Comparison of ENCODE assay signal across 30 cellular contexts in the genomic region with DNA sequence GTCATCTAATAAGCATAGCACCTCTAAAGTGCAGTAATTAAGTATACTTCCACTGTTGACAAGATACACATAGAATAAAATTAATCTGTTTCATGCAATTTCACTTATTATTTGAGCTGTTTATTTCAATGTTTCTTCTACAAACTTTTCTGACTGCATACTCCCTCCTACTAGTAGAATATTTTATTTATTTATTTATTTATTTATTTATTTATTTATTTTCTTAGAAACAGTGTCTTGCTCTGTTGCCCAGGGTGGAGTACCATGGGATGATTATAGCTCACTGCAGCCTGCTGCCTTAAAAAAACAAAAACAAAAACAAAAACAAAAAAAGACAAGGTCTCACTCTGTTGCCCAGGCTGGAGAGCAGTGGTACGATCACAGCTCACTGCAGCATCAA.
DNase-seq lines count a peak whose midpoint lies in the region; ATAC-seq, FAIRE-seq and TF ChIP-seq lines count a peak whose summit lies in the region.
"Had no signal": no experiment of that assay in that cellular context is flagged by ENCODE, and none has a peak within 500 bp of the region (broad histone marks: within the 10 kb centered on the region; RNA-seq: fewer than 3 reads in every experiment).

No MANE protein-coding gene starts in this region.

- POLR2A ChIA-PET in A549 (lab: Yijun Ruan, JAX) (no interaction called here), HEK293 (lab: Yijun Ruan, JAX) (no interaction called here)

- H3K27ac ChIP-seq in A549 (no peak overlapping the region), HEK293 (ENCODE audit: extremely low read depth, low read depth, low read length) (no peak overlapping the region)
- H3K27ac ChIP-seq: 22Rv1; BLaER1; BLaER1 treated with 17β-estradiol and CSF1 and Interleukin-3, amounts not matched to agents 10 nM and 100 nM; C4-2B had no signal

- H3K4me3 ChIP-seq in A549 (no peak overlapping the region), HEK293 (ENCODE audit: low read depth, low read length) (no peak overlapping the region)
- H3K4me3 ChIP-seq: BLaER1; BLaER1 treated with 17β-estradiol and CSF1 and Interleukin-3, amounts not matched to agents 10 nM and 100 nM had no signal

- no peak for TF ChIP-seq RAD21 in A549 (conservative IDR thresholded peaks at IDR 0.05 in 1 of 2, IDR thresholded peaks at IDR 0.05 in 1 of 2)

- ATAC-seq in A549: no peak
- ATAC-seq: CD8-positive, alpha-beta T cell had no signal

- peaks cover 21% of the 10 kb centered on the region for H3K4me1 ChIP-seq in A549
- H3K4me1 ChIP-seq in HEK293 (ENCODE audit: control insufficient read depth, insufficient read depth, low read length): no peaks in the 10 kb centered on the region
- H3K4me1 ChIP-seq: BE2C, BLaER1, Caco-2 had no signal

- H3K36me3 ChIP-seq in HEK293 (ENCODE audit: control insufficient read depth in 2 of 2, insufficient read depth in 1 of 2, low read length in 2 of 2): no peaks in the 10 kb centered on the region
- H3K36me3 ChIP-seq: BE2C; BLaER1; BLaER1 treated with 17β-estradiol and CSF1 and Interleukin-3, amounts not matched to agents 10 nM and 100 nM had no signal

- no peak overlapping the region for H3K4me2 ChIP-seq in A549
- H3K4me2 ChIP-seq: BLaER1; BLaER1 treated with 17β-estradiol and CSF1 and Interleukin-3, amounts not matched to agents 10 nM and 100 nM had no signal

- no peak for FAIRE-seq in A549 (lab: Jason Lieb, UNC)
- FAIRE-seq: A204.1, D721Med had no signal

- TF ChIP-seq EP300 in A549 (IDR thresholded peaks at IDR 0.05): no peak

- 97% methylated on average over 1 of the region's 1 CpG for WGBS in A549 (ENCODE audit: missing lambda C conversion rate)

- H3K9me3 ChIP-seq in A549: no peaks in the 10 kb centered on the region
- H3K9me3 ChIP-seq in HEK293 (ENCODE audit: control insufficient read depth, insufficient read depth, low read depth, low read length): no peaks in the 10 kb centered on the region
- H3K9me3 ChIP-seq: BE2C, BLaER1, Caco-2 had no signal

- no peak for DNase-seq in A549 (ENCODE audit: low read depth in 1 of 2, low spot score in 1 of 2)
- no peak for DNase-seq in germinal center (ENCODE audit: low spot score)
- DNase-seq in erythroblast (lab: John Stamatoyannopoulos, UW): no peak
- DNase-seq: 8988T; ACHN; AML-193; BE2C; C1 segment of cervical spinal cord; Caco-2; Calu3; CD4-positive, alpha-beta memory T cell; CD4-positive, alpha-beta T cell; CD4-positive, CD25-positive, alpha-beta regulatory T cell; CD8-positive, alpha-beta memory T cell; CD8-positive, alpha-beta T cell; COR-L47; DMS 273 treated with DMSO at 0.1 percent for 48 hours; DMS153; DMS53; DMS79; DMS79 treated with DMSO at 0.1 percent for 48 hours; DND-41; EL had no signal

- CTCF ChIA-PET in A549 (lab: Yijun Ruan, JAX): interaction anchor here (1.6 kb wide), 1 partner anchor 15 kb away, joined by 4 read pairs; no protein-coding TSS in a partner anchor
- CTCF ChIA-PET in HEK293 (lab: Yijun Ruan, JAX): no interaction called here

- TF ChIP-seq POLR2A in A549 (IDR thresholded peaks at IDR 0.05; ENCODE audit: low read length) (no peak), erythroblast (IDR thresholded peaks at IDR 0.05; ENCODE audit: low read length) (no peak)

- TF ChIP-seq CTCF in A549 (IDR thresholded peaks at IDR 0.05): no peak
- no peak for TF ChIP-seq CTCF in HEK293 (tag by site-specific recombination; IDR thresholded peaks at IDR 0.05)

TF ChIP-seq in A549, 52 proteins besides CTCF, POLR2A, EP300 and RAD21:
- TF ChIP-seq TFCP2L1 (CRISPR knock-in tag; IDR thresholded peaks at IDR 0.05) (no peak), ZC3H11A (IDR thresholded peaks at IDR 0.05) (peak; percentile 84), KDM5A (IDR thresholded peaks at IDR 0.05) (no peak), RFX5 (IDR thresholded peaks at IDR 0.05) (no peak)

TF ChIP-seq in HEK293, 187 proteins besides CTCF, POLR2A, EP300 and RAD21 (continues in another document):
- TF ChIP-seq ZNF394 (tag by site-specific recombination; IDR thresholded peaks at IDR 0.05; ENCODE audit: borderline replicate concordance): peak; percentile 93
- TF ChIP-seq ZNF561 (tag by site-specific recombination; IDR thresholded peaks at IDR 0.05; ENCODE audit: borderline replicate concordance): no peak
- TF ChIP-seq ZNF202 (tag by site-specific recombination; IDR thresholded peaks at IDR 0.05; ENCODE audit: borderline replicate concordance): 0 out of 2 replicates have a peak, but pooled peaks have one; percentile 45
- TF ChIP-seq ZNF266 (tag by site-specific recombination; IDR thresholded peaks at IDR 0.05; ENCODE audit: low read depth): peak; percentile 80
- peak; percentile 79 for TF ChIP-seq ZNF510 (tag by site-specific recombination; IDR thresholded peaks at IDR 0.05; ENCODE audit: insufficient replicate concordance)
- no peak for TF ChIP-seq ZNF610 (tag by site-specific recombination; IDR thresholded peaks at IDR 0.05; ENCODE audit: borderline replicate concordance)
- TF ChIP-seq, protein P1, sequence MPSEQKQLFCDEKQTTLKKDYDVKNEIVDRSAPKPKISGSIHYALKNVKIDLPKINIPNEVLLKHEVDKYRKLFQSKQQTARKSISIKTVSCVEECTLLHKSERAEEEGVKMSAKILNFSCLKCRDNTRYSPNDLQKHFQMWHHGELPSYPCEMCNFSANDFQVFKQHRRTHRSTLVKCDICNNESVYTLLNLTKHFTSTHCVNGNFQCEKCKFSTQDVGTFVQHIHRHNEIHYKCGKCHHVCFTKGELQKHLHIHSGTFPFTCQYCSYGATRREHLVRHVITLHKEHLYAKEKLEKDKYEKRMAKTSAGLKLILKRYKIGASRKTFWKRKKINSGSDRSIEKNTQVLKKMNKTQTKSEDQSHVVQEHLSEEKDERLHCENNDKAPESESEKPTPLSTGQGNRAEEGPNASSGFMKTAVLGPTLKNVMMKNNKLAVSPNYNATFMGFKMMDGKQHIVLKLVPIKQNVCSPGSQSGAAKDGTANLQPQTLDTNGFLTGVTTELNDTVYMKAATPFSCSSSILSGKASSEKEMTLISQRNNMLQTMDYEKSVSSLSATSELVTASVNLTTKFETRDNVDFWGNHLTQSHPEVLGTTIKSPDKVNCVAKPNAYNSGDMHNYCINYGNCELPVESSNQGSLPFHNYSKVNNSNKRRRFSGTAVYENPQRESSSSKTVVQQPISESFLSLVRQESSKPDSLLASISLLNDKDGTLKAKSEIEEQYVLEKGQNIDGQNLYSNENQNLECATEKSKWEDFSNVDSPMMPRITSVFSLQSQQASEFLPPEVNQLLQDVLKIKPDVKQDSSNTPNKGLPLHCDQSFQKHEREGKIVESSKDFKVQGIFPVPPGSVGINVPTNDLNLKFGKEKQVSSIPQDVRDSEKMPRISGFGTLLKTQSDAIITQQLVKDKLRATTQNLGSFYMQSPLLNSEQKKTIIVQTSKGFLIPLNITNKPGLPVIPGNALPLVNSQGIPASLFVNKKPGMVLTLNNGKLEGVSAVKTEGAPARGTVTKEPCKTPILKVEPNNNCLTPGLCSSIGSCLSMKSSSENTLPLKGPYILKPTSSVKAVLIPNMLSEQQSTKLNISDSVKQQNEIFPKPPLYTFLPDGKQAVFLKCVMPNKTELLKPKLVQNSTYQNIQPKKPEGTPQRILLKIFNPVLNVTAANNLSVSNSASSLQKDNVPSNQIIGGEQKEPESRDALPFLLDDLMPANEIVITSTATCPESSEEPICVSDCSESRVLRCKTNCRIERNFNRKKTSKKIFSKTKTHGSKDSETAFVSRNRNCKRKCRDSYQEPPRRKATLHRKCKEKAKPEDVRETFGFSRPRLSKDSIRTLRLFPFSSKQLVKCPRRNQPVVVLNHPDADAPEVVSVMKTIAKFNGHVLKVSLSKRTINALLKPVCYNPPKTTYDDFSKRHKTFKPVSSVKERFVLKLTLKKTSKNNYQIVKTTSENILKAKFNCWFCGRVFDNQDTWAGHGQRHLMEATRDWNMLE (tag by site-specific recombination; conservative IDR thresholded peaks at IDR 0.05; ENCODE audit: low read depth): peak; percentile 90
- no peak for TF ChIP-seq ZNF169 (tag by site-specific recombination; IDR thresholded peaks at IDR 0.05)
- TF ChIP-seq ZNF138 (tag by site-specific recombination; IDR thresholded peaks at IDR 0.05; ENCODE audit: borderline replicate concordance): 0 out of 2 replicates have a peak, but pooled peaks have one; percentile 59
- TF ChIP-seq, protein P2, sequence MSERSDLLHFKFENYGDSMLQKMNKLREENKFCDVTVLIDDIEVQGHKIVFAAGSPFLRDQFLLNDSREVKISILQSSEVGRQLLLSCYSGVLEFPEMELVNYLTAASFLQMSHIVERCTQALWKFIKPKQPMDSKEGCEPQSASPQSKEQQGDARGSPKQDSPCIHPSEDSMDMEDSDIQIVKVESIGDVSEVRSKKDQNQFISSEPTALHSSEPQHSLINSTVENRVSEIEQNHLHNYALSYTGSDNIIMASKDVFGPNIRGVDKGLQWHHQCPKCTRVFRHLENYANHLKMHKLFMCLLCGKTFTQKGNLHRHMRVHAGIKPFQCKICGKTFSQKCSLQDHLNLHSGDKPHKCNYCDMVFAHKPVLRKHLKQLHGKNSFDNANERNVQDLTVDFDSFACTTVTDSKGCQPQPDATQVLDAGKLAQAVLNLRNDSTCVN (tag by site-specific recombination; optimal IDR thresholded peaks at IDR 0.05): no peak
- TF ChIP-seq ZNF596 (tag by site-specific recombination; IDR thresholded peaks at IDR 0.05): no peak
- TF ChIP-seq, protein P3, sequence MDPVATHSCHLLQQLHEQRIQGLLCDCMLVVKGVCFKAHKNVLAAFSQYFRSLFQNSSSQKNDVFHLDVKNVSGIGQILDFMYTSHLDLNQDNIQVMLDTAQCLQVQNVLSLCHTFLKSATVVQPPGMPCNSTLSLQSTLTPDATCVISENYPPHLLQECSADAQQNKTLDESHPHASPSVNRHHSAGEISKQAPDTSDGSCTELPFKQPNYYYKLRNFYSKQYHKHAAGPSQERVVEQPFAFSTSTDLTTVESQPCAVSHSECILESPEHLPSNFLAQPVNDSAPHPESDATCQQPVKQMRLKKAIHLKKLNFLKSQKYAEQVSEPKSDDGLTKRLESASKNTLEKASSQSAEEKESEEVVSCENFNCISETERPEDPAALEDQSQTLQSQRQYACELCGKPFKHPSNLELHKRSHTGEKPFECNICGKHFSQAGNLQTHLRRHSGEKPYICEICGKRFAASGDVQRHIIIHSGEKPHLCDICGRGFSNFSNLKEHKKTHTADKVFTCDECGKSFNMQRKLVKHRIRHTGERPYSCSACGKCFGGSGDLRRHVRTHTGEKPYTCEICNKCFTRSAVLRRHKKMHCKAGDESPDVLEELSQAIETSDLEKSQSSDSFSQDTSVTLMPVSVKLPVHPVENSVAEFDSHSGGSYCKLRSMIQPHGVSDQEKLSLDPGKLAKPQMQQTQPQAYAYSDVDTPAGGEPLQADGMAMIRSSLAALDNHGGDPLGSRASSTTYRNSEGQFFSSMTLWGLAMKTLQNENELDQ (tag by site-specific recombination; IDR thresholded peaks at IDR 0.05; ENCODE audit: low read depth): no peak
- peak; percentile 74; the same call in 1 of the 2 replicates for TF ChIP-seq ZNF19 (tag by site-specific recombination; IDR thresholded peaks at IDR 0.05; ENCODE audit: low read depth)
- TF ChIP-seq ZNF354C (tag by site-specific recombination; IDR thresholded peaks at IDR 0.05; ENCODE audit: borderline replicate concordance, low read depth): no peak
- TF ChIP-seq ZNF629 (tag by site-specific recombination; IDR thresholded peaks at IDR 0.05): peak; percentile 48
